19 cellular contexts compared by ENCODE assay signal in the genomic region with DNA sequence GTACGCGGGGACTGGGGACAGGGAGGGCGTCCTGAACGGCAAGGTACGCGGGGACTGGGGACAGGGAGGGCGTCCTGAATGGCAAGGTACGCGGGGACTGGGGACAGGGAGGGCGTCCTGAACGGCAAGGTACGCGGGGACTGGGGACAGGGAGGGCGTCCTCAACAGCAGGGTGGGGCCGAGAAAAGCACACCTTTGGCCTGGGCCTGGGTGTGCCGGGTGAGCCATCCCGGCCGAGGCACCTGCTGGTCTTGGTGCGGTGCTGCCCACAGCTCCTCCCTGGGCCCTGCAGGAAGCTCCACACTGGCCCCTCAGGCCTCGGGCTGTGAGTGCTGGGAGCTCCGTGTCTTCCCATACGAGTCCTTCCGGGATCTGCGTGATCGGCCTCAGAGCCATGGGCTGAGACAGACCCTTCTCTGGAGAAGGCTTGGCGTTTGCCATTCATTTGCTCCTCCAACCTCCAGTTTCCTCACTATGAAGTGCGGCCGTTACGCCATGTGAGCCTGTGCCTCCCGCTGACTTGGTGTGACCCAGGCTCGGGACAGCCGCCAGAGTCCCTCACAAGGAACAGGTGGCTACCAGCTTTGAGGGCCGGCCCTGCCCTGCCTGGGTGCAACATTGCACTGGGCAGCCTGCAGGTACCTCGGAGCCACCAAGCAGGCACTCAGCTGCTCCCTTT. TPM values are rescaled to one million over a fixed set of nuclear protein-coding genes. Genes with fewer than 3 reads are reported as not detected.
DNase-seq lines count a peak whose midpoint lies in the region; ATAC-seq, FAIRE-seq and TF ChIP-seq lines count a peak whose summit lies in the region.
"Had no signal": no experiment of that assay in that cellular context is flagged by ENCODE, and none has a peak within 500 bp of the region (broad histone marks: within the 10 kb centered on the region; RNA-seq: fewer than 3 reads in every experiment).

No MANE protein-coding gene starts in this region.

- H3K27me3 ChIP-seq in GM12878 (replicated peaks in 1 of 2; ENCODE audit: control insufficient read depth in 2 of 2, insufficient read depth in 2 of 2, low read length in 1 of 2) (no peaks in the 10 kb centered on the region), trophoblast cell (ENCODE audit: insufficient read depth, low read length) (no peaks in the 10 kb centered on the region)

- no peak for TF ChIP-seq EP300 in GM12878 (IDR thresholded peaks at IDR 0.05; ENCODE audit: borderline replicate concordance in 1 of 2, control insufficient read depth in 1 of 2, low read depth in 2 of 2, low read length in 2 of 2)

- POLR2A ChIA-PET in GM12878 (lab: Charles Lee), result no interaction called here

- H3K4ac ChIP-seq in trophoblast cell (ENCODE audit: low read depth, low read length), result no peak overlapping the region

- WGBS in GM12878 (ENCODE audit: insufficient coverage, insufficient replicate concordance, low lambda C conversion rate, missing lambda C conversion rate), result 94% methylated on average over 25 of the region's 34 CpGs
- WGBS in trophoblast cell (ENCODE audit: extremely low coverage, insufficient coverage, insufficient read length), result no CpG with 5 or more reads among the region's 34 CpGs

- peak overlapping the region; percentile 84 for H2AK5ac ChIP-seq in trophoblast cell (ENCODE audit: low read length)

- H4K12ac ChIP-seq in trophoblast cell (ENCODE audit: low read depth, low read length), result no peak overlapping the region

- RAD21 ChIA-PET in GM12878 (lab: Charles Lee; ENCODE audit: unreplicated experiment), result no interaction called here

- peak; percentile 39 for TF ChIP-seq POLR2A in GM12878 (IDR thresholded peaks at IDR 0.05; ENCODE audit: low read depth, low read length)

- FAIRE-seq in GM12878 (lab: Jason Lieb, UNC), result no peak
- FAIRE-seq: GM19239 had no signal

- peak overlapping the region; percentile 65 for H3K14ac ChIP-seq in trophoblast cell (ENCODE audit: low read length)

- TF ChIP-seq CTCF in GM12878 (IDR thresholded peaks at IDR 0.05 in 2 of 3, conservative IDR thresholded peaks at IDR 0.05 in 1 of 3; ENCODE audit: control insufficient read depth in 2 of 3, extremely low read depth in 1 of 3, insufficient read depth in 1 of 3, low read depth in 3 of 3, low read length in 3 of 3) (no peak), omental fat pad (IDR thresholded peaks at IDR 0.05) (no peak)

- H3K36me3 ChIP-seq in GM12878 (ENCODE audit: control insufficient read depth in 2 of 2, insufficient read depth in 2 of 2, low read length in 1 of 2) (peaks cover 16 to 34% of the 10 kb centered on the region in 2 experiments), trophoblast cell (ENCODE audit: control insufficient read depth in 1 of 2, insufficient read depth in 2 of 2, low read length in 2 of 2) (peaks cover 72 to 74% of the 10 kb centered on the region in 2 experiments)

- H3K9me3 ChIP-seq in GM12878 (replicated peaks; ENCODE audit: control insufficient read depth, insufficient read depth, low read length), result no peaks in the 10 kb centered on the region
- peaks cover 4% of the 10 kb centered on the region for H3K9me3 ChIP-seq in trophoblast cell (ENCODE audit: insufficient read depth, low read depth, low read length)

- peak overlapping the region; percentile 48 for H3K18ac ChIP-seq in trophoblast cell (ENCODE audit: low read length)

- CTCF ChIA-PET in GM12878 (lab: Yijun Ruan, JAX), result no interaction called here

- peak overlapping the region; percentile 97 for H2BK5ac ChIP-seq in trophoblast cell (ENCODE audit: low read depth, low read length, poor library complexity)

- no peak overlapping the region for H3K27ac ChIP-seq in GM12878 (ENCODE audit: control insufficient read depth, insufficient read depth)
- peak overlapping the region; percentile 100 for H3K27ac ChIP-seq in trophoblast cell (ENCODE audit: low read depth, low read length)
- H3K27ac ChIP-seq: C4-2B, PC-9 had no signal

- no peak overlapping the region for H3K4me3 ChIP-seq in GM12878
- no peak overlapping the region for H3K4me3 ChIP-seq in trophoblast cell (ENCODE audit: low read depth, low read length)
- H3K4me3 ChIP-seq: PC-9 had no signal

- no TSS peak for BruUV-seq in GM12878 (replicated peaks; lab: Mats Ljungman, UMichigan)

- intact Hi-C loops in GM12878 (cut with micrococcal nuclease; ENCODE audit: unreplicated experiment), result no loop called here

- H3K79me2 ChIP-seq in GM12878 (ENCODE audit: control insufficient read depth, insufficient read depth, low read length) (no peaks in the 10 kb centered on the region), trophoblast cell (ENCODE audit: control insufficient read depth, insufficient read depth, low read length, poor library complexity) (peaks cover 11% of the 10 kb centered on the region)

- no peaks in the 10 kb centered on the region for H4K20me1 ChIP-seq in GM12878 (ENCODE audit: control insufficient read depth, insufficient read depth)

- no peaks in the 10 kb centered on the region for H3K4me1 ChIP-seq in GM12878 (ENCODE audit: control insufficient read depth, insufficient read depth, low read length)
- peaks cover 27 to 33% of the 10 kb centered on the region in 2 experiments for H3K4me1 ChIP-seq in trophoblast cell (ENCODE audit: control insufficient read depth in 1 of 2, insufficient read depth in 2 of 2, low read length in 2 of 2)

- no peak overlapping the region for H2AFZ ChIP-seq in GM12878 (ENCODE audit: control insufficient read depth, low read depth, low read length)
- no peak overlapping the region for H2AFZ ChIP-seq in trophoblast cell (ENCODE audit: insufficient read depth, low read length, poor library complexity)
- H2AFZ ChIP-seq: PC-9 had no signal

- in situ Hi-C loops in G401 (cut with HindIII; ENCODE audit: low sequenced_read_pairs), result no loop called here
- in situ Hi-C loops in GM12878 (cut with MboI), result no loop called here

- ATAC-seq in GM12878 (no peak), left lobe of liver (peak; percentile 54), HG03280 (IDR thresholded peaks at IDR 0.05; ENCODE audit: unreplicated experiment) (no peak), omental fat pad (ENCODE audit: low FRiP score) (no peak)

- H4K91ac ChIP-seq in trophoblast cell (ENCODE audit: low read depth, low read length), result peak overlapping the region; percentile 99

- DNase-seq in G401 (ENCODE audit: low spot score) (peak; percentile 78), GM12878 (ENCODE audit: low read depth, low spot score) (no peak), left lobe of liver (ENCODE audit: low spot score) (peak; percentile 68), trophoblast cell (no peak), middle frontal gyrus (ENCODE audit: extremely low spot score, low spot score) (no peak), NCI-H1105 treated with DMSO at 0.1 percent for 48 hours (lab: John Stamatoyannopoulos, UW) (no peak), omental fat pad (ENCODE audit: low spot score) (no peak)
- DNase-seq: KG1, NCI-H1092, NCI-H1694, NCI-H2107, NCI-H446, NCI-H748 treated with DMSO at 0.1 percent for 48 hours, PC-9 had no signal

- peak overlapping the region; percentile 66 for H2BK12ac ChIP-seq in trophoblast cell (ENCODE audit: low read length)

- H3K4me2 ChIP-seq in GM12878 (ENCODE audit: control insufficient read depth, insufficient read depth) (no peak overlapping the region), trophoblast cell (ENCODE audit: low read length) (no peak overlapping the region)
- H3K4me2 ChIP-seq: PC-9 had no signal

- H3K79me1 ChIP-seq in trophoblast cell (ENCODE audit: low read length), result peaks cover 34% of the 10 kb centered on the region

- SMC1A ChIA-PET in GM12878 (lab: Charles Lee; ENCODE audit: uncharacterized antibody, unreplicated experiment), result no interaction called here

- H2BK120ac ChIP-seq in trophoblast cell (ENCODE audit: insufficient read depth, low read length, poor library complexity), result no peak overlapping the region

- no peak overlapping the region for H3K23ac ChIP-seq in trophoblast cell (ENCODE audit: low read length)

- H3K9ac ChIP-seq in GM12878 (ENCODE audit: control insufficient read depth, insufficient read depth, low read length) (no peak overlapping the region), trophoblast cell (ENCODE audit: low read length) (no peak overlapping the region)

- H4K8ac ChIP-seq in trophoblast cell (ENCODE audit: low read depth, low read length), result peak overlapping the region; percentile 47

- no peak for TF ChIP-seq RAD21 in GM12878 (IDR thresholded peaks at IDR 0.05; ENCODE audit: insufficient read depth, low read depth, low read length)

RNA-seq across cellular contexts. Expression of a gene that starts 7.8 kb away (rescaled TPM):
- 4.1 and 6.1 TPM in 2 replicates for total RNA-seq in G401 (2014; rRNA removed; shearing (Covaris generic))
- 7.0 and 7.1 TPM in 2 replicates for total RNA-seq in GM12878 (2013; cell fraction: nucleolus; rRNA removed)
- total RNA-seq in GM12878 (2014; rRNA removed) (1.7 and 2.1 TPM in 2 replicates), GM12878 (2014; rRNA removed; fragmentation: Illumina TruSeq; extraction: Trizol) (1.5 and 1.8 TPM in 2 replicates), GM12878 (2021) (1.7 TPM in 2 replicates), left lobe of liver (2.8 TPM), omental fat pad (1 to 10 TPM in 3 of 4 donors, under 1 TPM in 1; 0.84 to 4.0 (median 3.1) TPM)
- polyA plus RNA-seq in GM12878 (2011; ENCODE audit: low read depth), result 0.98 TPM
- polyA plus RNA-seq in GM12878 (2011; rRNA removed) (1.3 and 1.7 TPM in 2 replicates), GM12878 (2014; fragmentation: Illumina TruSeq; extraction: Trizol) (1.2 and 1.4 TPM in 2 replicates), GM12878 (2014; fragmentation: Nextera tagmentation; extraction: Ambion mirVana) (under 1 TPM; 0.19 to 0.38 TPM), GM12878 (2014; rRNA removed) (0.96 and 1.3 TPM in 2 replicates), GM12878 (2016; fragmentation: Nextera tagmentation; extraction: Ambion mirVana) (1 to 10 TPM; 1.2 to 1.4 TPM)
- 1.1 and 1.2 TPM in 2 replicates for polyA plus RNA-seq in GM12878 (2011; cell fraction: cytosol; rRNA removed)
- 1.1 TPM in 2 replicates for polyA plus RNA-seq in GM12878 (2011; cell fraction: nucleus; rRNA removed)
- polyA plus RNA-seq in GM12878 (2012), result 1.1 and 1.4 TPM in 2 replicates
- 1.3 and 1.6 TPM in 2 replicates for polyA minus RNA-seq in GM12878 (2011; rRNA and poly(A)+ RNA removed)
- 0.94 and 1.6 TPM in 2 replicates for polyA minus RNA-seq in GM12878 (2011; cell fraction: cytosol; rRNA and poly(A)+ RNA removed)
- polyA minus RNA-seq in GM12878 (2011; cell fraction: nucleus; rRNA and poly(A)+ RNA removed), result 0.48 and 0.77 TPM in 2 replicates
- 4.9 and 5.0 TPM in 2 replicates for polyA plus RNA-seq in trophoblast cell (2013)

RNA-seq across cellular contexts. Expression of a gene that starts 26.6 kb away (rescaled TPM):
- 278 and 385 TPM in 2 replicates for total RNA-seq in G401 (2014; rRNA removed; shearing (Covaris generic))
- total RNA-seq in GM12878 (2013; cell fraction: nucleolus; rRNA removed), result 230 and 309 TPM in 2 replicates
- 260 and 270 TPM in 2 replicates for total RNA-seq in GM12878 (2014; rRNA removed)
- 75.9 and 77.5 TPM in 2 replicates for total RNA-seq in GM12878 (2014; rRNA removed; fragmentation: Illumina TruSeq; extraction: Trizol)
- 217 and 220 TPM in 2 replicates for total RNA-seq in GM12878 (2021)
- 25.4 TPM for polyA plus RNA-seq in GM12878 (2011; ENCODE audit: low read depth)
- 72.8 and 137 TPM in 2 replicates for polyA plus RNA-seq in GM12878 (2011; rRNA removed)
- 144 and 196 TPM in 2 replicates for polyA plus RNA-seq in GM12878 (2011; cell fraction: cytosol; rRNA removed)
- 439 and 527 TPM in 2 replicates for polyA plus RNA-seq in GM12878 (2011; cell fraction: nucleus; rRNA removed)
- 116 and 134 TPM in 2 replicates for polyA plus RNA-seq in GM12878 (2012)
- 36.0 and 76.8 TPM in 2 replicates for polyA plus RNA-seq in GM12878 (2014; fragmentation: Illumina TruSeq; extraction: Trizol)
- polyA plus RNA-seq in GM12878 (2014; fragmentation: Nextera tagmentation; extraction: Ambion mirVana), result 1 to 10 TPM; 1.9 to 3.8 TPM
- polyA plus RNA-seq in GM12878 (2014; rRNA removed), result 200 and 240 TPM in 2 replicates
- polyA plus RNA-seq in GM12878 (2016; fragmentation: Nextera tagmentation; extraction: Ambion mirVana), result 100 to 1,000 TPM; 220 to 241 TPM
- polyA minus RNA-seq in GM12878 (2011; rRNA and poly(A)+ RNA removed), result 97.9 and 180 TPM in 2 replicates
- 59.6 and 71.5 TPM in 2 replicates for polyA minus RNA-seq in GM12878 (2011; cell fraction: cytosol; rRNA and poly(A)+ RNA removed)
- 43.6 and 46.6 TPM in 2 replicates for polyA minus RNA-seq in GM12878 (2011; cell fraction: nucleus; rRNA and poly(A)+ RNA removed)
- 33.5 TPM for total RNA-seq in left lobe of liver
- polyA plus RNA-seq in trophoblast cell (2013), result 71.6 and 74.6 TPM in 2 replicates
- total RNA-seq in omental fat pad, result 10 to 100 TPM; 27.4 to 50.2 (median 31.9) TPM

RNA-seq across cellular contexts. Expression of a gene that starts 28.8 kb away (rescaled TPM):
- total RNA-seq in G401 (2014; rRNA removed; shearing (Covaris generic)), result 133 and 143 TPM in 2 replicates
- 27.0 and 30.4 TPM in 2 replicates for total RNA-seq in GM12878 (2013; cell fraction: nucleolus; rRNA removed)
- total RNA-seq in GM12878 (2014; rRNA removed) (51.2 and 59.2 TPM in 2 replicates), GM12878 (2014; rRNA removed; fragmentation: Illumina TruSeq; extraction: Trizol) (22.9 and 26.2 TPM in 2 replicates), GM12878 (2021) (69.2 and 76.3 TPM in 2 replicates), left lobe of liver (25.7 TPM), omental fat pad (10 to 100 TPM; 32.7 to 50.4 (median 36.7) TPM)
- polyA plus RNA-seq in GM12878 (2011; ENCODE audit: low read depth), result 22.0 TPM
- polyA plus RNA-seq in GM12878 (2011; rRNA removed) (19.9 and 32.9 TPM in 2 replicates), GM12878 (2014; fragmentation: Illumina TruSeq; extraction: Trizol) (13.2 and 37.1 TPM in 2 replicates), GM12878 (2014; fragmentation: Nextera tagmentation; extraction: Ambion mirVana) (1 to 10 TPM; 2.0 to 3.1 TPM), GM12878 (2014; rRNA removed) (64.2 and 78.7 TPM in 2 replicates), GM12878 (2016; fragmentation: Nextera tagmentation; extraction: Ambion mirVana) (100 to 1,000 TPM; 102 TPM)
- polyA plus RNA-seq in GM12878 (2011; cell fraction: cytosol; rRNA removed), result 70.3 and 75.7 TPM in 2 replicates
- polyA plus RNA-seq in GM12878 (2011; cell fraction: nucleus; rRNA removed), result 59.1 and 86.4 TPM in 2 replicates
- 46.1 and 46.5 TPM in 2 replicates for polyA plus RNA-seq in GM12878 (2012)
- 12.0 and 30.2 TPM in 2 replicates for polyA minus RNA-seq in GM12878 (2011; rRNA and poly(A)+ RNA removed)
- 15.9 and 16.7 TPM in 2 replicates for polyA minus RNA-seq in GM12878 (2011; cell fraction: cytosol; rRNA and poly(A)+ RNA removed)
- polyA minus RNA-seq in GM12878 (2011; cell fraction: nucleus; rRNA and poly(A)+ RNA removed), result 9.7 and 20.9 TPM in 2 replicates
- 104 and 107 TPM in 2 replicates for polyA plus RNA-seq in trophoblast cell (2013)

RNA-seq across cellular contexts. Expression of a gene that starts 29.4 kb away (rescaled TPM):
- 5.3 and 19.0 TPM in 2 replicates for total RNA-seq in G401 (2014; rRNA removed; shearing (Covaris generic))
- 5.0 and 5.1 TPM in 2 replicates for total RNA-seq in GM12878 (2013; cell fraction: nucleolus; rRNA removed)
- 0.62 and 0.71 TPM in 2 replicates for total RNA-seq in GM12878 (2014; rRNA removed)
- total RNA-seq in GM12878 (2014; rRNA removed; fragmentation: Illumina TruSeq; extraction: Trizol), result 1.6 and 1.7 TPM in 2 replicates
- 0.90 and 1.2 TPM in 2 replicates for total RNA-seq in GM12878 (2021)
- 1.2 TPM for polyA plus RNA-seq in GM12878 (2011; ENCODE audit: low read depth)
- 1.9 and 2.8 TPM in 2 replicates for polyA plus RNA-seq in GM12878 (2011; rRNA removed)
- polyA plus RNA-seq in GM12878 (2011; cell fraction: cytosol; rRNA removed), result 0.70 and 0.82 TPM in 2 replicates
- 1.1 and 1.2 TPM in 2 replicates for polyA plus RNA-seq in GM12878 (2011; cell fraction: nucleus; rRNA removed)
- 1.7 and 2.3 TPM in 2 replicates for polyA plus RNA-seq in GM12878 (2012)
- polyA plus RNA-seq in GM12878 (2014; fragmentation: Illumina TruSeq; extraction: Trizol), result 1.3 and 1.5 TPM in 2 replicates
- polyA plus RNA-seq in GM12878 (2014; fragmentation: Nextera tagmentation; extraction: Ambion mirVana), result 1 to 10 TPM in 1 of 2 experiments, under 1 TPM in 1; 0.68 to 1.7 TPM
- 0.58 and 1.0 TPM in 2 replicates for polyA plus RNA-seq in GM12878 (2014; rRNA removed)
- polyA plus RNA-seq in GM12878 (2016; fragmentation: Nextera tagmentation; extraction: Ambion mirVana), result 1 to 10 TPM; 1.2 to 1.4 TPM
- polyA minus RNA-seq in GM12878 (2011; rRNA and poly(A)+ RNA removed), result 1.8 and 2.6 TPM in 2 replicates
- 0.80 and 0.83 TPM in 2 replicates for polyA minus RNA-seq in GM12878 (2011; cell fraction: cytosol; rRNA and poly(A)+ RNA removed)
- polyA minus RNA-seq in GM12878 (2011; cell fraction: nucleus; rRNA and poly(A)+ RNA removed), result 0.60 and 0.86 TPM in 2 replicates
- 2.0 TPM for total RNA-seq in left lobe of liver
- polyA plus RNA-seq in trophoblast cell (2013), result 3.9 and 4.1 TPM in 2 replicates
- total RNA-seq in omental fat pad, result 1 to 10 TPM; 3.9 to 7.3 (median 4.8) TPM

RNA-seq across cellular contexts. Expression of a gene that starts 55.3 kb away (rescaled TPM):
- total RNA-seq in G401 (2014; rRNA removed; shearing (Covaris generic)), result 0.25 and 0.31 TPM in 2 replicates
- not detected in 2 replicates for total RNA-seq in GM12878 (2013; cell fraction: nucleolus; rRNA removed)
- total RNA-seq in GM12878 (2014; rRNA removed) (not detected in 2 replicates), GM12878 (2014; rRNA removed; fragmentation: Illumina TruSeq; extraction: Trizol) (not detected in 2 replicates), GM12878 (2021) (not detected in 2 replicates), left lobe of liver (not detected), omental fat pad (1 to 10 TPM in 1 of 4 donors, under 1 TPM in 2, not detected in 1; 0.09 to 1.1 (median 0.31) TPM)
- polyA plus RNA-seq in GM12878 (2011; ENCODE audit: low read depth), result not detected
- polyA plus RNA-seq in GM12878 (2011; rRNA removed) (not detected in 2 replicates), GM12878 (2014; fragmentation: Illumina TruSeq; extraction: Trizol) (0.25 TPM in 1 of 2 replicates, not detected in the other), GM12878 (2014; fragmentation: Nextera tagmentation; extraction: Ambion mirVana) (not detected), GM12878 (2014; rRNA removed) (not detected in 2 replicates), GM12878 (2016; fragmentation: Nextera tagmentation; extraction: Ambion mirVana) (not detected)
- polyA plus RNA-seq in GM12878 (2011; cell fraction: cytosol; rRNA removed), result not detected in 2 replicates
- not detected in 2 replicates for polyA plus RNA-seq in GM12878 (2011; cell fraction: nucleus; rRNA removed)
- not detected in 2 replicates for polyA plus RNA-seq in GM12878 (2012)
- polyA minus RNA-seq in GM12878 (2011; rRNA and poly(A)+ RNA removed), result not detected in 2 replicates
- not detected in 2 replicates for polyA minus RNA-seq in GM12878 (2011; cell fraction: cytosol; rRNA and poly(A)+ RNA removed)
- polyA minus RNA-seq in GM12878 (2011; cell fraction: nucleus; rRNA and poly(A)+ RNA removed), result not detected in 2 replicates
- polyA plus RNA-seq in trophoblast cell (2013), result 0.01 TPM in 2 replicates
- total RNA-seq: A172, MCF 10A, PC-9 had no signal

Comparison
In these comparisons a context has a peak if more than half of its experiments do, and no peak if none do; other contexts are left out.
1. DNase-seq: peak in G401 (single experiment) and left lobe of liver (single experiment); none in GM12878 (single experiment), trophoblast cell (0 of 2), middle frontal gyrus (single experiment), NCI-H1105 treated with DMSO at 0.1 percent for 48 hours (single experiment) and omental fat pad (single experiment).